ENCODE assay signal across 25 cellular contexts in the genomic region with DNA sequence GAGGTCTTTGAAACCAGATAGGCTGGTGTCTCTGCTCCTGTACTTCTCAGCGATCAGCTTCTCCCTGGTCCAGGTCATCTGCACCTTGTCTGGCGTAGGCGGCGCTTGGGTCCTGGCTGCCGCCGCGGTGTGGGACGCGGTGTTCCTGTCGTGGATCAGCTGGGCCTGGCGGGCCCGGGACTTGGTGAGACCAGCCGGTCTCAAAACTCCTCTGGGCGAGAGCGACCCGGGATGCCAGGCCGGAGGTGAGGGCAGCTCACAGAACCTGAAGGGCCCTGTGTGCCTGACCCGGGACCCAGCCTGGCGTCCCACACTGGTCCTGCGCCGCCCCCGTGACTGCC.
"Had no signal": no experiment of that assay in that cellular context is flagged by ENCODE, and none has a peak within 500 bp of the region (broad histone marks: within the 10 kb centered on the region; RNA-seq: fewer than 3 reads in every experiment).

No MANE protein-coding gene starts in this region.

- ATAC-seq: activated naive CD4-positive, alpha-beta T cell treated with anti-CD3 and anti-CD28 coated beads, Interleukin-2, amount 50 U/mL, for 72 hours; activated naive CD8-positive, alpha-beta T cell treated with anti-CD3 and anti-CD28 coated beads, Interleukin-2, amount 50 U/mL, for 24 hours; activated T-cell treated with anti-CD3 and anti-CD28 coated beads, Interleukin-2, amount 50 U/mL, for 4 hours; body of pancreas had no signal

- H3K9me3 ChIP-seq: ascending aorta, body of pancreas, MG63, Peyer's patch had no signal

- H3K27me3 Mint-ChIP-seq: activated CD4-positive, alpha-beta memory T cell treated with anti-CD3 and anti-CD28 coated beads for 36 hours; activated CD4-positive, alpha-beta T cell treated with anti-CD3 and anti-CD28 coated beads, Interleukin-2, amount 10 ng/mL, durations not matched to agents 7 days and 5 days; activated naive CD8-positive, alpha-beta T cell treated with anti-CD3 and anti-CD28 coated beads, Interleukin-2, amount 50 U/mL, for 24 hours had no signal

- H3K27ac ChIP-seq: ascending aorta, body of pancreas, Peyer's patch, VCaP had no signal

- H3K4me1 ChIP-seq: ascending aorta, body of pancreas, Peyer's patch had no signal

- H3K27me3 ChIP-seq: ascending aorta, body of pancreas, MG63, Peyer's patch had no signal

- H3K27ac Mint-ChIP-seq: activated CD4-positive, alpha-beta memory T cell treated with anti-CD3 and anti-CD28 coated beads for 36 hours; activated CD4-positive, alpha-beta T cell treated with anti-CD3 and anti-CD28 coated beads, Interleukin-2, amount 10 ng/mL, durations not matched to agents 7 days and 5 days; activated naive CD8-positive, alpha-beta T cell treated with anti-CD3 and anti-CD28 coated beads, Interleukin-2, amount 50 U/mL, for 24 hours had no signal

- H3K4me3 Mint-ChIP-seq: activated CD4-positive, alpha-beta memory T cell treated with anti-CD3 and anti-CD28 coated beads for 36 hours; activated CD4-positive, alpha-beta T cell treated with anti-CD3 and anti-CD28 coated beads, Interleukin-2, amount 10 ng/mL, durations not matched to agents 7 days and 5 days; activated naive CD8-positive, alpha-beta T cell treated with anti-CD3 and anti-CD28 coated beads, Interleukin-2, amount 50 U/mL, for 24 hours; activated T-cell treated with anti-CD3 and anti-CD28 coated beads, Interleukin-2, amount 50 U/mL, for 4 hours had no signal

- H3K9me3 Mint-ChIP-seq: activated CD4-positive, alpha-beta memory T cell treated with anti-CD3 and anti-CD28 coated beads for 36 hours; activated CD4-positive, alpha-beta T cell treated with anti-CD3 and anti-CD28 coated beads, Interleukin-2, amount 10 ng/mL, durations not matched to agents 7 days and 5 days; activated naive CD4-positive, alpha-beta T cell treated with anti-CD3 and anti-CD28 coated beads, Interleukin-2, amount 50 U/mL, for 72 hours; activated naive CD8-positive, alpha-beta T cell treated with anti-CD3 and anti-CD28 coated beads, Interleukin-2, amount 50 U/mL, for 24 hours; activated T-cell treated with anti-CD3 and anti-CD28 coated beads, Interleukin-2, amount 50 U/mL, for 4 hours had no signal

- H3K4me3 ChIP-seq: ascending aorta, body of pancreas, MG63, Peyer's patch had no signal

- FAIRE-seq: bronchial epithelial cell had no signal

- H3K4me1 Mint-ChIP-seq: activated CD4-positive, alpha-beta T cell treated with anti-CD3 and anti-CD28 coated beads, Interleukin-2, amount 10 ng/mL, durations not matched to agents 7 days and 5 days; activated naive CD8-positive, alpha-beta T cell treated with anti-CD3 and anti-CD28 coated beads, Interleukin-2, amount 50 U/mL, for 24 hours had no signal

- DNase-seq: activated CD4-positive, alpha-beta memory T cell treated with anti-CD3 and anti-CD28 coated beads for 36 hours; activated CD4-positive, alpha-beta T cell treated with anti-CD3 and anti-CD28 coated beads, Interleukin-2, amount 10 ng/mL, durations not matched to agents 7 days and 5 days; activated CD4-positive, CD25-positive, alpha-beta regulatory T cell; activated CD8-positive, alpha-beta memory T cell treated with anti-CD3 and anti-CD28 coated beads for 24 hours; activated effector memory CD4-positive, alpha-beta T cell treated with anti-CD3 and anti-CD28 coated beads, Interleukin-2, amount 50 U/mL, for 16 hours; activated naive CD4-positive, alpha-beta T cell treated with Interleukin-2 at 50 U/mL for 16 hours; activated naive CD8-positive, alpha-beta T cell treated with anti-CD3 and anti-CD28 coated beads, Interleukin-2, amount 50 U/mL, for 24 hours; activated T-cell treated with anti-CD3 and anti-CD28 coated beads, Interleukin-2, amount 50 U/mL, for 4 hours; amniotic stem cell; body of pancreas; MG63; MV-4-11; NCI-H1092 treated with DMSO at 0.1 percent for 48 hours; NCI-H1417 treated with DMSO at 0.1 percent for 48 hours; NCI-H1694 treated with DMSO at 0.1 percent for 48 hours; NCI-H2029 treated with DMSO at 0.1 percent for 48 hours; NCI-H510A treated with DMSO at 0.1 percent for 48 hours; NCI-H69; Peyer's patch; SIG-M5; T-helper 1 cell had no signal

- H3K36me3 Mint-ChIP-seq: activated naive CD4-positive, alpha-beta T cell treated with anti-CD3 and anti-CD28 coated beads, Interleukin-2, amount 50 U/mL, for 72 hours had no signal
